ENCODE assay signal across 1 cellular context in the genomic region with DNA sequence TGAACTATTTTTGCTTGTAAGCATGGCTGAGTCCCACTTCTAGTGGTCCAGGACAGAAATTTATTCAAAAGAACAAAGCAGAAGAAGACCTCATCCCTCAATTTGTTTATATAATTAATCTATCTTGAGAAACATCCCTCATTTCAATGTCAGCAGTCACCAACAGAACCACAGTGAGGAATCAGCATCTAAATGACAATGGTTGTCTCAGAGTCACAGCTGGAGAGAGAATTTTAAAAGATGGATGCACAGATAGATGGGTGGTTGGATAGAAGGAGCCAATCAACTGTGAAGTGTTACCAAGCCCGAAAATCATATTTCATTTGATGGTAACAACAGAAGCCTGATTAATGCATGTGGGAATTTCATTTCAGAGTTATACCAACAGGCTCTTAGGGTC.
TF ChIP-seq lines count a peak whose summit lies in the region.

No MANE protein-coding gene starts in this region.

TF ChIP-seq in GM23338, 12 proteins besides CTCF, POLR2A, EP300 and RAD21:
- TF ChIP-seq, protein P1, sequence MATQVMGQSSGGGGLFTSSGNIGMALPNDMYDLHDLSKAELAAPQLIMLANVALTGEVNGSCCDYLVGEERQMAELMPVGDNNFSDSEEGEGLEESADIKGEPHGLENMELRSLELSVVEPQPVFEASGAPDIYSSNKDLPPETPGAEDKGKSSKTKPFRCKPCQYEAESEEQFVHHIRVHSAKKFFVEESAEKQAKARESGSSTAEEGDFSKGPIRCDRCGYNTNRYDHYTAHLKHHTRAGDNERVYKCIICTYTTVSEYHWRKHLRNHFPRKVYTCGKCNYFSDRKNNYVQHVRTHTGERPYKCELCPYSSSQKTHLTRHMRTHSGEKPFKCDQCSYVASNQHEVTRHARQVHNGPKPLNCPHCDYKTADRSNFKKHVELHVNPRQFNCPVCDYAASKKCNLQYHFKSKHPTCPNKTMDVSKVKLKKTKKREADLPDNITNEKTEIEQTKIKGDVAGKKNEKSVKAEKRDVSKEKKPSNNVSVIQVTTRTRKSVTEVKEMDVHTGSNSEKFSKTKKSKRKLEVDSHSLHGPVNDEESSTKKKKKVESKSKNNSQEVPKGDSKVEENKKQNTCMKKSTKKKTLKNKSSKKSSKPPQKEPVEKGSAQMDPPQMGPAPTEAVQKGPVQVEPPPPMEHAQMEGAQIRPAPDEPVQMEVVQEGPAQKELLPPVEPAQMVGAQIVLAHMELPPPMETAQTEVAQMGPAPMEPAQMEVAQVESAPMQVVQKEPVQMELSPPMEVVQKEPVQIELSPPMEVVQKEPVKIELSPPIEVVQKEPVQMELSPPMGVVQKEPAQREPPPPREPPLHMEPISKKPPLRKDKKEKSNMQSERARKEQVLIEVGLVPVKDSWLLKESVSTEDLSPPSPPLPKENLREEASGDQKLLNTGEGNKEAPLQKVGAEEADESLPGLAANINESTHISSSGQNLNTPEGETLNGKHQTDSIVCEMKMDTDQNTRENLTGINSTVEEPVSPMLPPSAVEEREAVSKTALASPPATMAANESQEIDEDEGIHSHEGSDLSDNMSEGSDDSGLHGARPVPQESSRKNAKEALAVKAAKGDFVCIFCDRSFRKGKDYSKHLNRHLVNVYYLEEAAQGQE (IDR thresholded peaks at IDR 0.05; ENCODE audit: unreplicated experiment) = no peak
- TF ChIP-seq ZNF331 (CRISPR knock-in tag; IDR thresholded peaks at IDR 0.05; ENCODE audit: low read depth) (no peak), NANOG (IDR thresholded peaks at IDR 0.05; ENCODE audit: borderline replicate concordance) (0 out of 2 replicates have a peak, but pooled peaks have one; percentile 6), JUNB (IDR thresholded peaks at IDR 0.05; ENCODE audit: unreplicated experiment) (no peak), EZH2 (IDR thresholded peaks at IDR 0.05; ENCODE audit: low read depth, unreplicated experiment) (no peak), EZH2phosphoT487 (IDR thresholded peaks at IDR 0.05; ENCODE audit: unreplicated experiment) (no peak), ZNF114 (CRISPR knock-in tag; IDR thresholded peaks at IDR 0.05) (no peak), POLR2AphosphoS5 (IDR thresholded peaks at IDR 0.05; ENCODE audit: low read depth) (no peak), CREB1 (CRISPR knock-in tag; IDR thresholded peaks at IDR 0.05; ENCODE audit: low read depth) (no peak), STAT1 (IDR thresholded peaks at IDR 0.05; ENCODE audit: unreplicated experiment) (no peak)
- TF ChIP-seq, protein P2, sequence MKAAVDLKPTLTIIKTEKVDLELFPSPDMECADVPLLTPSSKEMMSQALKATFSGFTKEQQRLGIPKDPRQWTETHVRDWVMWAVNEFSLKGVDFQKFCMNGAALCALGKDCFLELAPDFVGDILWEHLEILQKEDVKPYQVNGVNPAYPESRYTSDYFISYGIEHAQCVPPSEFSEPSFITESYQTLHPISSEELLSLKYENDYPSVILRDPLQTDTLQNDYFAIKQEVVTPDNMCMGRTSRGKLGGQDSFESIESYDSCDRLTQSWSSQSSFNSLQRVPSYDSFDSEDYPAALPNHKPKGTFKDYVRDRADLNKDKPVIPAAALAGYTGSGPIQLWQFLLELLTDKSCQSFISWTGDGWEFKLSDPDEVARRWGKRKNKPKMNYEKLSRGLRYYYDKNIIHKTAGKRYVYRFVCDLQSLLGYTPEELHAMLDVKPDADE (IDR thresholded peaks at IDR 0.05) = no peak
- TF ChIP-seq, protein P3, sequence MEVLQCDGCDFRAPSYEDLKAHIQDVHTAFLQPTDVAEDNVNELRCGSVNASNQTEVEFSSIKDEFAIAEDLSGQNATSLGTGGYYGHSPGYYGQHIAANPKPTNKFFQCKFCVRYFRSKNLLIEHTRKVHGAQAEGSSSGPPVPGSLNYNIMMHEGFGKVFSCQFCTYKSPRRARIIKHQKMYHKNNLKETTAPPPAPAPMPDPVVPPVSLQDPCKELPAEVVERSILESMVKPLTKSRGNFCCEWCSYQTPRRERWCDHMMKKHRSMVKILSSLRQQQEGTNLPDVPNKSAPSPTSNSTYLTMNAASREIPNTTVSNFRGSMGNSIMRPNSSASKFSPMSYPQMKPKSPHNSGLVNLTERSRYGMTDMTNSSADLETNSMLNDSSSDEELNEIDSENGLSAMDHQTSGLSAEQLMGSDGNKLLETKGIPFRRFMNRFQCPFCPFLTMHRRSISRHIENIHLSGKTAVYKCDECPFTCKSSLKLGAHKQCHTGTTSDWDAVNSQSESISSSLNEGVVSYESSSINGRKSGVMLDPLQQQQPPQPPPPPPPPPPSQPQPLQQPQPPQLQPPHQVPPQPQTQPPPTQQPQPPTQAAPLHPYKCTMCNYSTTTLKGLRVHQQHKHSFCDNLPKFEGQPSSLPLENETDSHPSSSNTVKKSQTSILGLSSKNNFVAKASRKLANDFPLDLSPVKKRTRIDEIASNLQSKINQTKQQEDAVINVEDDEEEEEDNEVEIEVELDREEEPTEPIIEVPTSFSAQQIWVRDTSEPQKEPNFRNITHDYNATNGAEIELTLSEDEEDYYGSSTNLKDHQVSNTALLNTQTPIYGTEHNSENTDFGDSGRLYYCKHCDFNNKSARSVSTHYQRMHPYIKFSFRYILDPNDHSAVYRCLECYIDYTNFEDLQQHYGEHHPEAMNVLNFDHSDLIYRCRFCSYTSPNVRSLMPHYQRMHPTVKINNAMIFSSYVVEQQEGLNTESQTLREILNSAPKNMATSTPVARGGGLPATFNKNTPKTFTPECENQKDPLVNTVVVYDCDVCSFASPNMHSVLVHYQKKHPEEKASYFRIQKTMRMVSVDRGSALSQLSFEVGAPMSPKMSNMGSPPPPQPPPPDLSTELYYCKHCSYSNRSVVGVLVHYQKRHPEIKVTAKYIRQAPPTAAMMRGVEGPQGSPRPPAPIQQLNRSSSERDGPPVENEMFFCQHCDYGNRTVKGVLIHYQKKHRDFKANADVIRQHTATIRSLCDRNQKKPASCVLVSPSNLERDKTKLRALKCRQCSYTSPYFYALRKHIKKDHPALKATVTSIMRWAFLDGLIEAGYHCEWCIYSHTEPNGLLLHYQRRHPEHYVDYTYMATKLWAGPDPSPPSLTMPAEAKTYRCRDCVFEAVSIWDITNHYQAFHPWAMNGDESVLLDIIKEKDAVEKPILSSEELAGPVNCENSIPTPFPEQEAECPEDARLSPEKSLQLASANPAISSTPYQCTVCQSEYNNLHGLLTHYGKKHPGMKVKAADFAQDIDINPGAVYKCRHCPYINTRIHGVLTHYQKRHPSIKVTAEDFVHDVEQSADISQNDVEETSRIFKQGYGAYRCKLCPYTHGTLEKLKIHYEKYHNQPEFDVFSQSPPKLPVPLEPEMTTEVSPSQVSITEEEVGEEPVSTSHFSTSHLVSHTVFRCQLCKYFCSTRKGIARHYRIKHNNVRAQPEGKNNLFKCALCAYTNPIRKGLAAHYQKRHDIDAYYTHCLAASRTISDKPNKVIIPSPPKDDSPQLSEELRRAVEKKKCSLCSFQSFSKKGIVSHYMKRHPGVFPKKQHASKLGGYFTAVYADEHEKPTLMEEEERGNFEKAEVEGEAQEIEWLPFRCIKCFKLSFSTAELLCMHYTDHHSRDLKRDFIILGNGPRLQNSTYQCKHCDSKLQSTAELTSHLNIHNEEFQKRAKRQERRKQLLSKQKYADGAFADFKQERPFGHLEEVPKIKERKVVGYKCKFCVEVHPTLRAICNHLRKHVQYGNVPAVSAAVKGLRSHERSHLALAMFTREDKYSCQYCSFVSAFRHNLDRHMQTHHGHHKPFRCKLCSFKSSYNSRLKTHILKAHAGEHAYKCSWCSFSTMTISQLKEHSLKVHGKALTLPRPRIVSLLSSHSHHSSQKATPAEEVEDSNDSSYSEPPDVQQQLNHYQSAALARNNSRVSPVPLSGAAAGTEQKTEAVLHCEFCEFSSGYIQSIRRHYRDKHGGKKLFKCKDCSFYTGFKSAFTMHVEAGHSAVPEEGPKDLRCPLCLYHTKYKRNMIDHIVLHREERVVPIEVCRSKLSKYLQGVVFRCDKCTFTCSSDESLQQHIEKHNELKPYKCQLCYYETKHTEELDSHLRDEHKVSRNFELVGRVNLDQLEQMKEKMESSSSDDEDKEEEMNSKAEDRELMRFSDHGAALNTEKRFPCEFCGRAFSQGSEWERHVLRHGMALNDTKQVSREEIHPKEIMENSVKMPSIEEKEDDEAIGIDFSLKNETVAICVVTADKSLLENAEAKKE (CRISPR knock-in tag; IDR thresholded peaks at IDR 0.05) = peak; percentile 67
TF ChIP-seq in GM23338: peak in this region for 2.
